In the genomic region with DNA sequence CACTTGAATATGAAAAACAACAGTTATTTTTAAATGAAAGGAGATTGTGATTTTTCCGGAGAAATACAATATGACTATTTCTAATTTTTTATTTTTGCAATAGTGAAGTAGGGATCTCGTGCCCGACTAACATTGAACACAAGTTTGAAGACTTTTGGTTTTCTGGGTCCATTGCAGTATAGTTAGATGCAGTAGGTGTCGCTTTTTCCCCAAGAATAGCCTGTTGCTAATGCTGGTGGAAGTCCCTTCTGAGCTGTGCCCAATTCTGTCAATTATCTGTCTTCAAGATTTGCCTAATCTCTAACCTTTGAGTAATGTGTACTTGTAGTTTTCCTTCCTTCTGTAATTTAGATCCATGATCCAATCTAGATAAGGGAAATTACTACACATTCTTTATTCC, we compare ENCODE assay signal across 8 cellular contexts. TPM values are rescaled to one million over a fixed set of nuclear protein-coding genes. Genes with fewer than 3 reads are reported as not detected.
A peak's percentile ranks its signal among the peaks of the same experiment; 100 is the strongest.
DNase-seq lines count a peak whose midpoint lies in the region; ATAC-seq and TF ChIP-seq lines count a peak whose summit lies in the region.

No MANE protein-coding gene starts in this region.

- ATAC-seq in activated naive CD8-positive, alpha-beta T cell treated with anti-CD3 and anti-CD28 coated beads, Interleukin-2, amount 50 U/mL, for 24 hours, result no peak
- ATAC-seq in GM21786 (IDR thresholded peaks at IDR 0.05; ENCODE audit: unreplicated experiment) (peak; percentile 77), naive B cell (ENCODE audit: low read depth in 2 of 2) (peak; percentile 52 to 60), HG02623 (IDR thresholded peaks at IDR 0.05; ENCODE audit: unreplicated experiment) (no peak)

- TF ChIP-seq POLR2A in esophagus squamous epithelium (IDR thresholded peaks at IDR 0.05), result no peak

- H3K9me3 ChIP-seq in SK-N-MC (ENCODE audit: low read depth, low read length) (no peaks in the 10 kb centered on the region), esophagus squamous epithelium (no peaks in the 10 kb centered on the region)

- TF ChIP-seq CTCF in esophagus squamous epithelium (IDR thresholded peaks at IDR 0.05), result peak in 5 of 6 experiments; percentile 50 to 79 (median 58)

- H3K27me3 ChIP-seq in esophagus squamous epithelium, result no peaks in the 10 kb centered on the region

- no peak overlapping the region for H3K4me3 Mint-ChIP-seq in activated naive CD8-positive, alpha-beta T cell treated with anti-CD3 and anti-CD28 coated beads, Interleukin-2, amount 50 U/mL, for 24 hours
- no peak overlapping the region for H3K4me3 Mint-ChIP-seq in activated naive CD8-positive, alpha-beta T cell treated with anti-CD3 and anti-CD28 coated beads for 36 hours
- no peak overlapping the region for H3K4me3 Mint-ChIP-seq in naive B cell

- no peaks in the 10 kb centered on the region for H3K36me3 ChIP-seq in SK-N-MC (ENCODE audit: insufficient read depth, low read length)
- no peaks in the 10 kb centered on the region for H3K36me3 ChIP-seq in esophagus squamous epithelium

- no peak overlapping the region for H3K27ac Mint-ChIP-seq in activated naive CD8-positive, alpha-beta T cell treated with anti-CD3 and anti-CD28 coated beads, Interleukin-2, amount 50 U/mL, for 24 hours
- H3K27ac Mint-ChIP-seq in activated naive CD8-positive, alpha-beta T cell treated with anti-CD3 and anti-CD28 coated beads for 36 hours, result no peak overlapping the region
- H3K27ac Mint-ChIP-seq in naive B cell, result no peak overlapping the region

- no peaks in the 10 kb centered on the region for H3K27me3 Mint-ChIP-seq in activated naive CD8-positive, alpha-beta T cell treated with anti-CD3 and anti-CD28 coated beads, Interleukin-2, amount 50 U/mL, for 24 hours
- H3K27me3 Mint-ChIP-seq in activated naive CD8-positive, alpha-beta T cell treated with anti-CD3 and anti-CD28 coated beads for 36 hours, result no peaks in the 10 kb centered on the region
- peaks cover 6 to 16% (median 14%) of the 10 kb centered on the region in 3 donors for H3K27me3 Mint-ChIP-seq in naive B cell

- peak; percentile 10 for DNase-seq in activated naive CD8-positive, alpha-beta T cell treated with anti-CD3 and anti-CD28 coated beads, Interleukin-2, amount 50 U/mL, for 24 hours
- DNase-seq in activated naive CD8-positive, alpha-beta T cell treated with anti-CD3 and anti-CD28 coated beads for 36 hours, result no peak
- DNase-seq in MV-4-11 (lab: John Stamatoyannopoulos, UW) (peak; percentile 62), SK-N-MC (ENCODE audit: low read depth, low spot score) (peak; percentile 24), esophagus squamous epithelium (lab: John Stamatoyannopoulos, UW) (no peak), naive B cell (peak; percentile 19)

- H3K9me3 Mint-ChIP-seq in activated naive CD8-positive, alpha-beta T cell treated with anti-CD3 and anti-CD28 coated beads, Interleukin-2, amount 50 U/mL, for 24 hours, result no peaks in the 10 kb centered on the region
- no peaks in the 10 kb centered on the region for H3K9me3 Mint-ChIP-seq in activated naive CD8-positive, alpha-beta T cell treated with anti-CD3 and anti-CD28 coated beads for 36 hours
- H3K9me3 Mint-ChIP-seq in naive B cell, result no peaks in the 10 kb centered on the region

- H3K4me3 ChIP-seq in SK-N-MC, result no peak overlapping the region
- no peak overlapping the region for H3K4me3 ChIP-seq in esophagus squamous epithelium

- no peaks in the 10 kb centered on the region for H3K4me1 ChIP-seq in esophagus squamous epithelium

- 5 to 10% methylated on average over 4 of the region's 4 CpGs for WGBS in esophagus squamous epithelium, 2 donors

- H3K4me1 Mint-ChIP-seq in activated naive CD8-positive, alpha-beta T cell treated with anti-CD3 and anti-CD28 coated beads, Interleukin-2, amount 50 U/mL, for 24 hours, result no peaks in the 10 kb centered on the region
- H3K4me1 Mint-ChIP-seq in activated naive CD8-positive, alpha-beta T cell treated with anti-CD3 and anti-CD28 coated beads for 36 hours, result no peaks in the 10 kb centered on the region
- H3K4me1 Mint-ChIP-seq in naive B cell, result no peaks in the 10 kb centered on the region

- H3K9ac ChIP-seq in SK-N-MC (ENCODE audit: insufficient read length), result no peak overlapping the region

- intact Hi-C loops in esophagus squamous epithelium (cut with DNase I), result no loop called here

- no peak overlapping the region for H3K27ac ChIP-seq in SK-N-MC
- H3K27ac ChIP-seq in esophagus squamous epithelium, result no peak overlapping the region

- no peaks in the 10 kb centered on the region for H3K36me3 Mint-ChIP-seq in activated naive CD8-positive, alpha-beta T cell treated with anti-CD3 and anti-CD28 coated beads, Interleukin-2, amount 50 U/mL, for 24 hours (ENCODE audit: low read depth)
- no peaks in the 10 kb centered on the region for H3K36me3 Mint-ChIP-seq in activated naive CD8-positive, alpha-beta T cell treated with anti-CD3 and anti-CD28 coated beads for 36 hours
- H3K36me3 Mint-ChIP-seq in naive B cell, result peaks cover 0 to 8% of the 10 kb centered on the region in 2 donors

RNA-seq across cellular contexts. Expression of a gene that starts 36.5 kb away (rescaled TPM):
- 1 to 10 TPM; 3.9 to 4.2 TPM for total RNA-seq in activated naive CD8-positive, alpha-beta T cell treated with anti-CD3 and anti-CD28 coated beads for 36 hours
- 1 to 10 TPM in 3 of 4 donors, under 1 TPM in 1; 0.42 to 6.1 (median 1.7) TPM for total RNA-seq in esophagus squamous epithelium
- 1 to 10 TPM; 4.3 to 8.5 (median 5.4) TPM for polyA plus RNA-seq in naive B cell (ENCODE audit: low read depth in 6 of 6)

RNA-seq across cellular contexts. Expression of a gene that starts 42.4 kb away (rescaled TPM):
- under 1 TPM in 1 of 2 experiments, not detected in 1; 0.23 TPM for total RNA-seq in activated naive CD8-positive, alpha-beta T cell treated with anti-CD3 and anti-CD28 coated beads for 36 hours
- under 1 TPM in 1 of 4 donors, not detected in 3; 0.19 TPM for total RNA-seq in esophagus squamous epithelium
- not detected for polyA plus RNA-seq in naive B cell (ENCODE audit: low read depth in 6 of 6)

Comparison
In these comparisons a context has a peak if more than half of its experiments do, and no peak if none do; other contexts are left out.
1. DNase-seq: peak in activated naive CD8-positive, alpha-beta T cell treated with anti-CD3 and anti-CD28 coated beads, Interleukin-2, amount 50 U/mL, for 24 hours (single experiment), MV-4-11 (single experiment), SK-N-MC (single experiment) and naive B cell (single experiment); none in activated naive CD8-positive, alpha-beta T cell treated with anti-CD3 and anti-CD28 coated beads for 36 hours (single experiment) and esophagus squamous epithelium (single experiment).
2. ATAC-seq: peak in GM21786 (single experiment) and naive B cell (2 of 2); none in activated naive CD8-positive, alpha-beta T cell treated with anti-CD3 and anti-CD28 coated beads, Interleukin-2, amount 50 U/mL, for 24 hours (single experiment) and HG02623 (single experiment).